ENCODE assay signal across 8 cellular contexts in the genomic region with DNA sequence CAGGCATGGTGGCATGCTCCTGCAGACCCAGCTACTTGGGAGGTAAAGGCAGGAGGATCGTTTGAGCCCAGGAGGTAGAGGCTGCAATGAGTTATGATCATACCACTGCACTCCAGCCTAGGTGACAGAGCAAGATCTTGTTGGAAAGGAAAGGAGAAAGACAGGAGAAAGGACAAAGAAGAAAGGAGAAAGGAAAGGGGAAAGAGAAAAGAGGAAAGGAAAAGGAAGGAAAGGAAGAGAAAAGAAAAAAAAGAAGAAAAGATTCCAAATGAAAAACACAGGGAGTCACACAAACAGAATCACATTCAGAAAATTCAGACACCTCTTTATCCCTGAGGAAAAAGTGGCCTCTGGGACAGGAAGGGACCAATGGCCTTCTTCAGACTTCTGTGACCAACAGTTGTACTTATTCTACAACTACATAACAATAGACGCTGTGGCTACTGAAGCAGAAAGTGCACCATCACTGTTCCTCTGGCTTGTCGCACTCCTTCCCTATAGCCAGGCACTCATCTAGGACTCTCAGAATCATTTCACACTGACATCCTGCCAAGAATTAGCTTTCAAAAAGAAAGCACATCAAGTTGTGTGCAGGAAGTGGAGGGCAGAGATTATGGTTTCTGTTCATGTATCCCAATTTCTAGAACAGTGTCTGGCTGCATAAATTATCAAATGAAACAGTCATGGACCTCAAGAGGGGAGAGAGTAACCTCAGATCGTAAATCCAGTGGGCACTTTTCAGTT. TPM values are rescaled to one million over a fixed set of nuclear protein-coding genes. Genes with fewer than 3 reads are reported as not detected.
DNase-seq lines count a peak whose midpoint lies in the region; ATAC-seq lines count a peak whose summit lies in the region.

No MANE protein-coding gene starts in this region.

- H3K27me3 Mint-ChIP-seq in activated CD8-positive, alpha-beta memory T cell treated with anti-CD3 and anti-CD28 coated beads, Interleukin-2, amount 10 ng/mL, durations not matched to agents 7 days and 5 days: no peaks in the 10 kb centered on the region
- H3K27me3 Mint-ChIP-seq in T-helper 1 cell treated with Interleukin-12 subunit alpha and Interleukin-12 subunit beta and Interleukin-4 antibody, amounts not matched to agents 30 μg/mL and 1 μg/mL, for 36 hours (ENCODE audit: low read depth): no peaks in the 10 kb centered on the region

- DNase-seq in activated CD8-positive, alpha-beta memory T cell treated with anti-CD3 and anti-CD28 coated beads, Interleukin-2, amount 10 ng/mL, durations not matched to agents 7 days and 5 days: peak; percentile 46
- no peak for DNase-seq in activated CD8-positive, alpha-beta memory T cell treated with anti-CD3 and anti-CD28 coated beads, Interleukin-2, amount 50 U/mL, for 48 hours
- DNase-seq in stimulated activated effector memory CD8-positive, alpha-beta T cell treated with anti-CD3 and anti-CD28 coated beads, Interleukin-12 subunit alpha, Interleukin-12 subunit beta, amount 100 ng/mL, for 72 hours (ENCODE audit: low spot score in 2 of 2): no peak
- DNase-seq in posterior vena cava (ENCODE audit: low spot score) (no peak), AML-193 (lab: John Stamatoyannopoulos, UW) (no peak), NCI-H2107 (lab: John Stamatoyannopoulos, UW) (no peak)

- peak overlapping the region; percentile 64 for H3K27ac Mint-ChIP-seq in activated CD8-positive, alpha-beta memory T cell treated with anti-CD3 and anti-CD28 coated beads, Interleukin-2, amount 10 ng/mL, durations not matched to agents 7 days and 5 days
- peak overlapping the region; percentile 9 for H3K27ac Mint-ChIP-seq in T-helper 1 cell treated with Interleukin-12 subunit alpha and Interleukin-12 subunit beta and Interleukin-4 antibody, amounts not matched to agents 30 μg/mL and 1 μg/mL, for 36 hours
- peak overlapping the region; percentile 43 for H3K27ac Mint-ChIP-seq in stimulated activated effector memory CD8-positive, alpha-beta T cell treated with anti-CD3 and anti-CD28 coated beads, Interleukin-12 subunit alpha, Interleukin-12 subunit beta, amount 100 ng/mL, for 72 hours

- CTCF ChIA-PET in activated CD8-positive, alpha-beta memory T cell treated with anti-CD3 and anti-CD28 coated beads, Interleukin-2, amount 10 ng/mL, durations not matched to agents 7 days and 5 days (lab: Charles Lee): interaction anchor here (0.8 kb wide), 1 partner anchor 21 kb away, joined by 3 read pairs; no protein-coding TSS in a partner anchor

- peak; percentile 65 for ATAC-seq in activated CD8-positive, alpha-beta memory T cell treated with anti-CD3 and anti-CD28 coated beads, Interleukin-2, amount 10 ng/mL, durations not matched to agents 7 days and 5 days
- peak; percentile 64 for ATAC-seq in HG02588 (IDR thresholded peaks at IDR 0.05; ENCODE audit: unreplicated experiment)
- peak; percentile 81 for ATAC-seq in stimulated activated effector memory CD8-positive, alpha-beta T cell treated with anti-CD3 and anti-CD28 coated beads, Interleukin-12 subunit alpha, Interleukin-12 subunit beta, amount 100 ng/mL, for 72 hours

- H3K36me3 Mint-ChIP-seq in activated CD8-positive, alpha-beta memory T cell treated with anti-CD3 and anti-CD28 coated beads, Interleukin-2, amount 10 ng/mL, durations not matched to agents 7 days and 5 days: peaks cover 25% of the 10 kb centered on the region
- H3K36me3 Mint-ChIP-seq in T-helper 1 cell treated with Interleukin-12 subunit alpha and Interleukin-12 subunit beta and Interleukin-4 antibody, amounts not matched to agents 30 μg/mL and 1 μg/mL, for 36 hours (ENCODE audit: low read depth): peaks cover 11% of the 10 kb centered on the region
- H3K36me3 Mint-ChIP-seq in stimulated activated effector memory CD8-positive, alpha-beta T cell treated with anti-CD3 and anti-CD28 coated beads, Interleukin-12 subunit alpha, Interleukin-12 subunit beta, amount 100 ng/mL, for 72 hours: peaks cover 2% of the 10 kb centered on the region

- no peaks in the 10 kb centered on the region for H3K9me3 Mint-ChIP-seq in activated CD8-positive, alpha-beta memory T cell treated with anti-CD3 and anti-CD28 coated beads, Interleukin-2, amount 10 ng/mL, durations not matched to agents 7 days and 5 days (ENCODE audit: low read depth)
- H3K9me3 Mint-ChIP-seq in T-helper 1 cell treated with Interleukin-12 subunit alpha and Interleukin-12 subunit beta and Interleukin-4 antibody, amounts not matched to agents 30 μg/mL and 1 μg/mL, for 36 hours: no peaks in the 10 kb centered on the region
- H3K9me3 Mint-ChIP-seq in stimulated activated effector memory CD8-positive, alpha-beta T cell treated with anti-CD3 and anti-CD28 coated beads, Interleukin-12 subunit alpha, Interleukin-12 subunit beta, amount 100 ng/mL, for 72 hours: no peaks in the 10 kb centered on the region

- no peak overlapping the region for H3K4me3 Mint-ChIP-seq in activated CD8-positive, alpha-beta memory T cell treated with anti-CD3 and anti-CD28 coated beads, Interleukin-2, amount 10 ng/mL, durations not matched to agents 7 days and 5 days
- H3K4me3 Mint-ChIP-seq in T-helper 1 cell treated with Interleukin-12 subunit alpha and Interleukin-12 subunit beta and Interleukin-4 antibody, amounts not matched to agents 30 μg/mL and 1 μg/mL, for 36 hours: no peak overlapping the region
- peak overlapping the region; percentile 52 for H3K4me3 Mint-ChIP-seq in stimulated activated effector memory CD8-positive, alpha-beta T cell treated with anti-CD3 and anti-CD28 coated beads, Interleukin-12 subunit alpha, Interleukin-12 subunit beta, amount 100 ng/mL, for 72 hours

- intact Hi-C loops in posterior vena cava (cut with DNase I): no loop called here

- peaks cover 73% of the 10 kb centered on the region for H3K4me1 Mint-ChIP-seq in activated CD8-positive, alpha-beta memory T cell treated with anti-CD3 and anti-CD28 coated beads, Interleukin-2, amount 10 ng/mL, durations not matched to agents 7 days and 5 days
- peaks cover 57% of the 10 kb centered on the region for H3K4me1 Mint-ChIP-seq in T-helper 1 cell treated with Interleukin-12 subunit alpha and Interleukin-12 subunit beta and Interleukin-4 antibody, amounts not matched to agents 30 μg/mL and 1 μg/mL, for 36 hours (ENCODE audit: low read depth)
- H3K4me1 Mint-ChIP-seq in stimulated activated effector memory CD8-positive, alpha-beta T cell treated with anti-CD3 and anti-CD28 coated beads, Interleukin-12 subunit alpha, Interleukin-12 subunit beta, amount 100 ng/mL, for 72 hours: peaks cover 80% of the 10 kb centered on the region

RNA-seq across cellular contexts. Expression of a gene that starts 5.9 kb away (rescaled TPM):
- 10 to 100 TPM; 17.2 to 21.7 TPM for total RNA-seq in activated CD8-positive, alpha-beta memory T cell treated with anti-CD3 and anti-CD28 coated beads, Interleukin-2, amount 10 ng/mL, durations not matched to agents 7 days and 5 days
- 10 to 100 TPM; 23.5 to 24.5 TPM for total RNA-seq in posterior vena cava

RNA-seq across cellular contexts. Expression of a gene that starts 20.1 kb away (rescaled TPM):
- total RNA-seq in activated CD8-positive, alpha-beta memory T cell treated with anti-CD3 and anti-CD28 coated beads, Interleukin-2, amount 10 ng/mL, durations not matched to agents 7 days and 5 days: 10 to 100 TPM; 82.4 to 94.3 TPM
- 10 to 100 TPM; 35.1 to 35.9 TPM for total RNA-seq in posterior vena cava

Comparison
In these comparisons a context has a peak if more than half of its experiments do, and no peak if none do; other contexts are left out.
1. H3K27ac Mint-ChIP-seq: peak in every context shown above with its lines; median percentile 64 in activated CD8-positive, alpha-beta memory T cell treated with anti-CD3 and anti-CD28 coated beads, Interleukin-2, amount 10 ng/mL, durations not matched to agents 7 days and 5 days; 43 in stimulated activated effector memory CD8-positive, alpha-beta T cell treated with anti-CD3 and anti-CD28 coated beads, Interleukin-12 subunit alpha, Interleukin-12 subunit beta, amount 100 ng/mL, for 72 hours; 9 in T-helper 1 cell treated with Interleukin-12 subunit alpha and Interleukin-12 subunit beta and Interleukin-4 antibody, amounts not matched to agents 30 μg/mL and 1 μg/mL, for 36 hours.